ENCODE assay signal across 8 cellular contexts in genomic region chr1:227728059-227728891, GRCh38. TPM values are rescaled to one million over a fixed set of nuclear protein-coding genes. Genes with fewer than 3 reads are reported as not detected.
DNase-seq lines count a peak whose midpoint lies in the region; ATAC-seq and TF ChIP-seq lines count a peak whose summit lies in the region.

No MANE protein-coding gene starts in this region.

- H3K27me3 Mint-ChIP-seq in activated CD8-positive, alpha-beta T cell treated with anti-CD3 and anti-CD28 coated beads for 36 hours = peaks cover 5% of the 10 kb centered on the region
- H3K27me3 Mint-ChIP-seq in effector memory CD8-positive, alpha-beta T cell = peaks cover 0 to 9% of the 10 kb centered on the region in 2 donors

- POLR2A ChIA-PET in activated CD8-positive, alpha-beta T cell treated with anti-CD3 and anti-CD28 coated beads for 36 hours (lab: Charles Lee) = no interaction called here

- DNase-seq in G401 (ENCODE audit: low spot score) (peak; percentile 82), NCI-H526 treated with DMSO at 0.1 percent for 48 hours (lab: John Stamatoyannopoulos, UW) (peak; percentile 20), mesenteric fat pad (ENCODE audit: low spot score) (peak; percentile 90)
- peak; percentile 79 for DNase-seq in activated CD8-positive, alpha-beta T cell treated with anti-CD3 and anti-CD28 coated beads for 36 hours
- no peak for DNase-seq in effector memory CD8-positive, alpha-beta T cell
- DNase-seq in stimulated activated CD8-positive, alpha-beta memory T cell treated with anti-CD3 and anti-CD28 coated beads, Interleukin-2, amount 100 ng/mL, for 48 hours (ENCODE audit: low read depth in 2 of 2) = peak; percentile 48 to 64

- peak overlapping the region; percentile 79 for H3K27ac Mint-ChIP-seq in activated CD8-positive, alpha-beta T cell treated with anti-CD3 and anti-CD28 coated beads for 36 hours
- peak overlapping the region; percentile 58 to 63 for H3K27ac Mint-ChIP-seq in effector memory CD8-positive, alpha-beta T cell

- in situ Hi-C loops in G401 (cut with HindIII; ENCODE audit: low sequenced_read_pairs) = no loop called here

- H3K4me3 Mint-ChIP-seq in activated CD8-positive, alpha-beta T cell treated with anti-CD3 and anti-CD28 coated beads for 36 hours = peak overlapping the region; percentile 80
- peak overlapping the region; percentile 84 to 85 for H3K4me3 Mint-ChIP-seq in effector memory CD8-positive, alpha-beta T cell

- H3K4me1 Mint-ChIP-seq in activated CD8-positive, alpha-beta T cell treated with anti-CD3 and anti-CD28 coated beads for 36 hours (ENCODE audit: low read depth) = peaks cover 20% of the 10 kb centered on the region
- peaks cover 11 to 18% of the 10 kb centered on the region in 2 donors for H3K4me1 Mint-ChIP-seq in effector memory CD8-positive, alpha-beta T cell (ENCODE audit: low read depth in 2 of 2)

- H3K36me3 Mint-ChIP-seq in activated CD8-positive, alpha-beta T cell treated with anti-CD3 and anti-CD28 coated beads for 36 hours (ENCODE audit: low read depth) = peaks cover 7% of the 10 kb centered on the region
- H3K36me3 Mint-ChIP-seq in effector memory CD8-positive, alpha-beta T cell (ENCODE audit: insufficient read depth) = peaks cover 10% of the 10 kb centered on the region

- peaks cover 2% of the 10 kb centered on the region for H3K9me3 Mint-ChIP-seq in activated CD8-positive, alpha-beta T cell treated with anti-CD3 and anti-CD28 coated beads for 36 hours
- H3K9me3 Mint-ChIP-seq in effector memory CD8-positive, alpha-beta T cell = no peaks in the 10 kb centered on the region

- ATAC-seq in HG02884 (IDR thresholded peaks at IDR 0.05; ENCODE audit: unreplicated experiment) (peak; percentile 34), GM21717 (IDR thresholded peaks at IDR 0.05; ENCODE audit: unreplicated experiment) (no peak)
- ATAC-seq in activated CD8-positive, alpha-beta T cell treated with anti-CD3 and anti-CD28 coated beads for 36 hours = peak; percentile 71
- peak; percentile 66 for ATAC-seq in effector memory CD8-positive, alpha-beta T cell (replicated peaks)

- intact Hi-C loops in activated CD8-positive, alpha-beta T cell treated with anti-CD3 and anti-CD28 coated beads for 36 hours (cut with micrococcal nuclease) = loop anchor here (10.0 kb wide), 1 partner anchor 163 kb away; the partner anchor contains the start of gene ZNF678

- TF ChIP-seq CTCF in activated CD8-positive, alpha-beta T cell treated with anti-CD3 and anti-CD28 coated beads for 36 hours (IDR thresholded peaks at IDR 0.05) = no peak

- CTCF ChIA-PET in activated CD8-positive, alpha-beta T cell treated with anti-CD3 and anti-CD28 coated beads for 36 hours (lab: Charles Lee) = no interaction called here

RNA-seq across cellular contexts. Expression of gene JMJD4, which starts 6.8 kb away (rescaled TPM):
- total RNA-seq in G401 (2014; rRNA removed; shearing (Covaris generic)) = 38.3 and 38.7 TPM in 2 replicates
- total RNA-seq in activated CD8-positive, alpha-beta T cell treated with anti-CD3 and anti-CD28 coated beads for 36 hours = 10 to 100 TPM; 16.2 to 17.3 TPM
- 18.4 TPM for total RNA-seq in mesenteric fat pad

RNA-seq across cellular contexts. Expression of gene SNAP47, which starts 7.0 kb away (rescaled TPM):
- 72.9 and 84.9 TPM in 2 replicates for total RNA-seq in G401 (2014; rRNA removed; shearing (Covaris generic))
- total RNA-seq in activated CD8-positive, alpha-beta T cell treated with anti-CD3 and anti-CD28 coated beads for 36 hours = 10 to 100 TPM; 25.3 to 25.5 TPM
- 18.8 TPM for total RNA-seq in mesenteric fat pad

Comparison
In these comparisons a context has a peak if more than half of its experiments do, and no peak if none do; other contexts are left out.
1. DNase-seq: peak in G401 (single experiment), NCI-H526 treated with DMSO at 0.1 percent for 48 hours (single experiment), activated CD8-positive, alpha-beta T cell treated with anti-CD3 and anti-CD28 coated beads for 36 hours (single experiment), mesenteric fat pad (single experiment) and stimulated activated CD8-positive, alpha-beta memory T cell treated with anti-CD3 and anti-CD28 coated beads, Interleukin-2, amount 100 ng/mL, for 48 hours (2 of 2); none in effector memory CD8-positive, alpha-beta T cell (0 of 3).